In genomic region chr11:64240467-64241174, GRCh38 we compare ENCODE assay signal across 1 cellular context.
TF ChIP-seq lines count a peak whose summit lies in the region.

Gene FKBP2 (plus strand): TSS chr11:64241095. CDS start chr11:64242388, 1,293 bp downstream.

TF ChIP-seq in HepG2, 621 proteins besides CTCF, POLR2A, EP300 and RAD21 (continued from another document and continues in another):
- TF ChIP-seq PRDM10 (CRISPR knock-in tag; IDR thresholded peaks at IDR 0.05; ENCODE audit: low read depth) = no peak
- peak; percentile 91 for TF ChIP-seq ARNTL (CRISPR knock-in tag; IDR thresholded peaks at IDR 0.05)
- TF ChIP-seq ZSCAN21 (CRISPR knock-in tag; IDR thresholded peaks at IDR 0.05; ENCODE audit: borderline replicate concordance) = 0 out of 2 replicates have a peak, but pooled peaks have one; percentile 1
- no peak; the same call in 1 of the 2 replicates for TF ChIP-seq MXD1 (CRISPR knock-in tag; IDR thresholded peaks at IDR 0.05)
- peak; percentile 82 for TF ChIP-seq ZNF451 (CRISPR knock-in tag; IDR thresholded peaks at IDR 0.05)
- no peak for TF ChIP-seq REL (CRISPR knock-in tag; conservative IDR thresholded peaks at IDR 0.05)
- TF ChIP-seq GTF2F1 (IDR thresholded peaks at IDR 0.05; ENCODE audit: low read length) = no peak
- no peak for TF ChIP-seq SOX13 (IDR thresholded peaks at IDR 0.05)
- TF ChIP-seq SOX13 (CRISPR knock-in tag; conservative IDR thresholded peaks at IDR 0.05 in 1 of 2, IDR thresholded peaks at IDR 0.05 in 1 of 2) = no peak
- no peak for TF ChIP-seq ZNF572 (CRISPR knock-in tag; IDR thresholded peaks at IDR 0.05)
- TF ChIP-seq ZNF18 (CRISPR knock-in tag; IDR thresholded peaks at IDR 0.05; ENCODE audit: insufficient replicate concordance) = peak; percentile 20
- no peak for TF ChIP-seq RFXANK (CRISPR knock-in tag; IDR thresholded peaks at IDR 0.05)
- 0 out of 2 replicates have a peak, but pooled peaks have one; percentile 20 for TF ChIP-seq ZSCAN9 (CRISPR knock-in tag; IDR thresholded peaks at IDR 0.05; ENCODE audit: borderline replicate concordance)
- no peak for TF ChIP-seq RBM39 (IDR thresholded peaks at IDR 0.05; ENCODE audit: low read depth, low read length, poor library complexity, severe bottlenecking)
- no peak for TF ChIP-seq MAFK (conservative IDR thresholded peaks at IDR 0.05 in 1 of 2, IDR thresholded peaks at IDR 0.05 in 1 of 2; ENCODE audit: low read length in 2 of 2)
- TF ChIP-seq ZNF34 (CRISPR knock-in tag; IDR thresholded peaks at IDR 0.05; ENCODE audit: borderline replicate concordance) = no peak
- TF ChIP-seq ZNF746 (CRISPR knock-in tag; IDR thresholded peaks at IDR 0.05) = no peak; the same call in 1 of the 2 replicates
- TF ChIP-seq ZNF138 (CRISPR knock-in tag; IDR thresholded peaks at IDR 0.05; ENCODE audit: low read depth) = no peak
- TF ChIP-seq PPARG (CRISPR knock-in tag; conservative IDR thresholded peaks at IDR 0.05) = no peak; the same call in 1 of the 2 replicates
- no peak for TF ChIP-seq ZNF205 (CRISPR knock-in tag; IDR thresholded peaks at IDR 0.05)
- TF ChIP-seq ZNF33B (CRISPR knock-in tag; IDR thresholded peaks at IDR 0.05) = peak; percentile 40; the same call in 1 of the 2 replicates
- TF ChIP-seq SMARCE1 (IDR thresholded peaks at IDR 0.05; ENCODE audit: borderline replicate concordance) = no peak
- no peak for TF ChIP-seq ZNF432 (CRISPR knock-in tag; IDR thresholded peaks at IDR 0.05; ENCODE audit: borderline replicate concordance)
- TF ChIP-seq ZNF333 (CRISPR knock-in tag; IDR thresholded peaks at IDR 0.05; ENCODE audit: borderline replicate concordance) = no peak; the same call in 1 of the 2 replicates
- no peak; the same call in 1 of the 2 replicates for TF ChIP-seq ZNF460 (CRISPR knock-in tag; IDR thresholded peaks at IDR 0.05; ENCODE audit: borderline replicate concordance)
- TF ChIP-seq MED1 (CRISPR knock-in tag; IDR thresholded peaks at IDR 0.05) = peak; percentile 81
- no peak for TF ChIP-seq CBFB (CRISPR knock-in tag; IDR thresholded peaks at IDR 0.05)
- no peak; the same call in 1 of the 2 replicates for TF ChIP-seq ZFP41 (CRISPR knock-in tag; IDR thresholded peaks at IDR 0.05; ENCODE audit: borderline replicate concordance)
- TF ChIP-seq MTA1 (CRISPR knock-in tag; IDR thresholded peaks at IDR 0.05; ENCODE audit: borderline replicate concordance) = no peak
- no peak; the same call in 1 of the 2 replicates for TF ChIP-seq STAT6 (CRISPR knock-in tag; IDR thresholded peaks at IDR 0.05; ENCODE audit: borderline replicate concordance)
- peak; percentile 83 for TF ChIP-seq NFYB (CRISPR knock-in tag; IDR thresholded peaks at IDR 0.05)
- no peak for TF ChIP-seq PCBP1 (IDR thresholded peaks at IDR 0.05; ENCODE audit: borderline replicate concordance, low read depth, low read length)
- no peak for TF ChIP-seq PREB (CRISPR knock-in tag; IDR thresholded peaks at IDR 0.05)
- no peak for TF ChIP-seq ZNF207 (IDR thresholded peaks at IDR 0.05; ENCODE audit: borderline replicate concordance)
- TF ChIP-seq ZNF720 (CRISPR knock-in tag; IDR thresholded peaks at IDR 0.05) = no peak
- no peak for TF ChIP-seq ZNF841 (CRISPR knock-in tag; IDR thresholded peaks at IDR 0.05; ENCODE audit: borderline replicate concordance)
- TF ChIP-seq HNRNPH1 (optimal IDR thresholded peaks at IDR 0.05; ENCODE audit: low read depth, low read length) = no peak
- TF ChIP-seq SRSF9 (IDR thresholded peaks at IDR 0.05; ENCODE audit: borderline replicate concordance, insufficient read depth, low read depth, low read length, poor library complexity, severe bottlenecking) = no peak
- no peak for TF ChIP-seq SIN3B (IDR thresholded peaks at IDR 0.05; ENCODE audit: low read length)
- no peak for TF ChIP-seq PRMT3 (CRISPR knock-in tag; IDR thresholded peaks at IDR 0.05; ENCODE audit: borderline replicate concordance, low read depth)
- TF ChIP-seq ZFP36 (IDR thresholded peaks at IDR 0.05; ENCODE audit: borderline replicate concordance, low read depth, low read length, partially characterized antibody) = no peak
- no peak for TF ChIP-seq WIZ (CRISPR knock-in tag; IDR thresholded peaks at IDR 0.05)
- no peak for TF ChIP-seq NR0B2 (CRISPR knock-in tag; IDR thresholded peaks at IDR 0.05)
- TF ChIP-seq ZNF260 (CRISPR knock-in tag; IDR thresholded peaks at IDR 0.05; ENCODE audit: borderline replicate concordance, low read depth) = no peak
- no peak for TF ChIP-seq ZNF276 (CRISPR knock-in tag; IDR thresholded peaks at IDR 0.05; ENCODE audit: low read depth)
- 0 out of 2 replicates have a peak, but pooled peaks have one; percentile 25 for TF ChIP-seq MEF2D (CRISPR knock-in tag; IDR thresholded peaks at IDR 0.05)
- TF ChIP-seq BORCS8-MEF2B (CRISPR knock-in tag; IDR thresholded peaks at IDR 0.05) = no peak
- TF ChIP-seq TCF7 (IDR thresholded peaks at IDR 0.05; ENCODE audit: low read depth) = no peak
- TF ChIP-seq THAP7 (CRISPR knock-in tag; IDR thresholded peaks at IDR 0.05) = no peak
- peak; percentile 13; the same call in 1 of the 2 replicates for TF ChIP-seq PITX1 (CRISPR knock-in tag; IDR thresholded peaks at IDR 0.05)
- 0 out of 2 replicates have a peak, but pooled peaks have one; percentile 51 for TF ChIP-seq POLR2AphosphoS2 (IDR thresholded peaks at IDR 0.05; ENCODE audit: low read depth, low read length)
- no peak for TF ChIP-seq ETV6 (CRISPR knock-in tag; conservative IDR thresholded peaks at IDR 0.05)
- no peak for TF ChIP-seq ZNF569 (CRISPR knock-in tag; IDR thresholded peaks at IDR 0.05; ENCODE audit: borderline replicate concordance)
- peak; percentile 34; the same call in 1 of the 2 replicates for TF ChIP-seq THRA (CRISPR knock-in tag; IDR thresholded peaks at IDR 0.05; ENCODE audit: borderline replicate concordance)
- TF ChIP-seq SRSF1 (optimal IDR thresholded peaks at IDR 0.05; ENCODE audit: low read depth, low read length) = peak; percentile 51
- no peak for TF ChIP-seq ADNP (CRISPR knock-in tag; IDR thresholded peaks at IDR 0.05)
